In genomic region chr15:38551720-38552627, GRCh38 we compare ENCODE assay signal across 16 cellular contexts. TPM values are rescaled to one million over a fixed set of nuclear protein-coding genes. Genes with fewer than 3 reads are reported as not detected.
DNase-seq lines count a peak whose midpoint lies in the region; ATAC-seq and TF ChIP-seq lines count a peak whose summit lies in the region.
"Had no signal": no experiment of that assay in that cellular context is flagged by ENCODE, and none has a peak within 500 bp of the region (broad histone marks: within the 10 kb centered on the region; RNA-seq: fewer than 3 reads in every experiment).

No MANE protein-coding gene starts in this region.

- DNase-seq in activated CD4-positive, alpha-beta T cell treated with anti-CD3 and anti-CD28 coated beads, Interleukin-2, amount 10 ng/mL, durations not matched to agents 24 days and 14 days: no peak
- no peak for DNase-seq in activated CD4-positive, alpha-beta T cell treated with anti-CD3 and anti-CD28 coated beads, Interleukin-2, amount 50 U/mL, for 48 hours
- no peak for DNase-seq in Karpas-422
- no peak for DNase-seq in activated naive CD8-positive, alpha-beta T cell treated with anti-CD3 and anti-CD28 coated beads, Interleukin-2, amount 50 U/mL, for 24 hours
- no peak for DNase-seq in natural killer cell
- no peak for DNase-seq in DMS53 (lab: John Stamatoyannopoulos, UW)
- DNase-seq: activated CD4-positive, alpha-beta T cell treated with anti-CD3 and anti-CD28 coated beads, Interleukin-2, amount 50 U/mL, for 1 hour; activated effector memory CD4-positive, alpha-beta T cell treated with anti-CD3 and anti-CD28 coated beads, Interleukin-2, amount 50 U/mL, for 16 hours; DMS 273 treated with DMSO at 0.1 percent for 48 hours; hippocampal formation; NCI-H1436; Peyer's patch had no signal

- no peaks in the 10 kb centered on the region for H3K27me3 Mint-ChIP-seq in activated CD4-positive, alpha-beta T cell treated with anti-CD3 and anti-CD28 coated beads, Interleukin-2, amount 10 ng/mL, durations not matched to agents 24 days and 14 days
- H3K27me3 Mint-ChIP-seq in activated naive CD8-positive, alpha-beta T cell treated with anti-CD3 and anti-CD28 coated beads, Interleukin-2, amount 50 U/mL, for 24 hours: no peaks in the 10 kb centered on the region
- H3K27me3 Mint-ChIP-seq in natural killer cell (ENCODE audit: low read depth in 2 of 2): no peaks in the 10 kb centered on the region

- no peak overlapping the region for H3K4me3 ChIP-seq in Karpas-422 (ENCODE audit: low read length)
- H3K4me3 ChIP-seq: Peyer's patch, SK-N-MC, tibial nerve had no signal

- H3K27ac Mint-ChIP-seq in activated CD4-positive, alpha-beta T cell treated with anti-CD3 and anti-CD28 coated beads, Interleukin-2, amount 10 ng/mL, durations not matched to agents 24 days and 14 days: peak overlapping the region; percentile 57
- peak overlapping the region; percentile 68 for H3K27ac Mint-ChIP-seq in activated naive CD8-positive, alpha-beta T cell treated with anti-CD3 and anti-CD28 coated beads, Interleukin-2, amount 50 U/mL, for 24 hours
- H3K27ac Mint-ChIP-seq in natural killer cell: peak overlapping the region; percentile 81 to 94

- no peaks in the 10 kb centered on the region for H3K9me3 Mint-ChIP-seq in activated CD4-positive, alpha-beta T cell treated with anti-CD3 and anti-CD28 coated beads, Interleukin-2, amount 10 ng/mL, durations not matched to agents 24 days and 14 days
- no peaks in the 10 kb centered on the region for H3K9me3 Mint-ChIP-seq in activated naive CD8-positive, alpha-beta T cell treated with anti-CD3 and anti-CD28 coated beads, Interleukin-2, amount 50 U/mL, for 24 hours
- no peaks in the 10 kb centered on the region for H3K9me3 Mint-ChIP-seq in natural killer cell

- H3K27ac ChIP-seq in Karpas-422 (ENCODE audit: low read length): 0 out of 2 replicates have a peak overlapping the region, but pooled peaks have one; percentile 18
- H3K27ac ChIP-seq: Peyer's patch, SK-N-MC, tibial nerve had no signal

- H3K79me2 ChIP-seq in Karpas-422 (ENCODE audit: low read length): peaks cover 100% of the 10 kb centered on the region

- TF ChIP-seq CTCF in natural killer cell (IDR thresholded peaks at IDR 0.05): no peak

- peaks cover 70% of the 10 kb centered on the region for H3K36me3 Mint-ChIP-seq in activated CD4-positive, alpha-beta T cell treated with anti-CD3 and anti-CD28 coated beads, Interleukin-2, amount 10 ng/mL, durations not matched to agents 24 days and 14 days (ENCODE audit: low read depth)
- peaks cover 67% of the 10 kb centered on the region for H3K36me3 Mint-ChIP-seq in activated naive CD8-positive, alpha-beta T cell treated with anti-CD3 and anti-CD28 coated beads, Interleukin-2, amount 50 U/mL, for 24 hours (ENCODE audit: low read depth)
- no peaks in the 10 kb centered on the region for H3K36me3 Mint-ChIP-seq in natural killer cell

- H2AFZ ChIP-seq in Karpas-422 (ENCODE audit: low read length): no peak overlapping the region

- peak overlapping the region; percentile 70 for H3K4me3 Mint-ChIP-seq in activated CD4-positive, alpha-beta T cell treated with anti-CD3 and anti-CD28 coated beads, Interleukin-2, amount 10 ng/mL, durations not matched to agents 24 days and 14 days
- peak overlapping the region; percentile 53 for H3K4me3 Mint-ChIP-seq in activated naive CD8-positive, alpha-beta T cell treated with anti-CD3 and anti-CD28 coated beads, Interleukin-2, amount 50 U/mL, for 24 hours
- H3K4me3 Mint-ChIP-seq in natural killer cell: peak overlapping the region; percentile 21

- H4K20me1 ChIP-seq in Karpas-422 (ENCODE audit: insufficient read depth, low read depth, low read length): no peaks in the 10 kb centered on the region

- H3K9ac ChIP-seq in Karpas-422 (ENCODE audit: low read length): no peak overlapping the region

- H3K4me1 Mint-ChIP-seq in activated CD4-positive, alpha-beta T cell treated with anti-CD3 and anti-CD28 coated beads, Interleukin-2, amount 10 ng/mL, durations not matched to agents 24 days and 14 days: peaks cover 83% of the 10 kb centered on the region
- H3K4me1 Mint-ChIP-seq in activated naive CD8-positive, alpha-beta T cell treated with anti-CD3 and anti-CD28 coated beads, Interleukin-2, amount 50 U/mL, for 24 hours: peaks cover 94% of the 10 kb centered on the region
- H3K4me1 Mint-ChIP-seq in natural killer cell: peaks cover 85% of the 10 kb centered on the region in 2 donors

- ATAC-seq in activated naive CD8-positive, alpha-beta T cell treated with anti-CD3 and anti-CD28 coated beads, Interleukin-2, amount 50 U/mL, for 24 hours: no peak
- no peak for ATAC-seq in natural killer cell
- ATAC-seq in GM21367 (IDR thresholded peaks at IDR 0.05; ENCODE audit: unreplicated experiment): no peak
- ATAC-seq in HG03460 (IDR thresholded peaks at IDR 0.05; ENCODE audit: unreplicated experiment): no peak

- H3K9me3 ChIP-seq in Karpas-422 (ENCODE audit: low read length): no peaks in the 10 kb centered on the region
- H3K9me3 ChIP-seq: Peyer's patch, tibial nerve had no signal

- peaks cover 29% of the 10 kb centered on the region for H3K4me1 ChIP-seq in Karpas-422 (ENCODE audit: low read length)
- H3K4me1 ChIP-seq: Peyer's patch, tibial nerve had no signal

- H3K9me2 ChIP-seq in Karpas-422 (replicated peaks; ENCODE audit: insufficient read depth, low read length): no peaks in the 10 kb centered on the region

- intact Hi-C loops in activated CD4-positive, alpha-beta T cell treated with anti-CD3 and anti-CD28 coated beads, Interleukin-2, amount 10 ng/mL, durations not matched to agents 24 days and 14 days (cut with micrococcal nuclease): loop anchor here (10.0 kb wide), 1 partner anchor 1073 kb away; no protein-coding TSS in a partner anchor
- intact Hi-C loops in natural killer cell (cut with micrococcal nuclease): no loop called here

- H3K4me2 ChIP-seq in Karpas-422 (ENCODE audit: low read depth, low read length, poor library complexity, severe bottlenecking): no peak overlapping the region

- H3K27me3 ChIP-seq in Karpas-422 (ENCODE audit: low read length): no peaks in the 10 kb centered on the region
- H3K27me3 ChIP-seq: Peyer's patch, tibial nerve had no signal

- H3K36me3 ChIP-seq in Karpas-422 (ENCODE audit: insufficient read depth, low read length): peaks cover 50% of the 10 kb centered on the region
- H3K36me3 ChIP-seq: Peyer's patch, tibial nerve had no signal

RNA-seq across cellular contexts. Expression of gene RASGRP1, which starts 12.6 kb away (rescaled TPM):
- 94.4 and 94.7 TPM in 2 replicates for total RNA-seq in activated CD4-positive, alpha-beta T cell treated with anti-CD3 and anti-CD28 coated beads, Interleukin-2, amount 10 ng/mL, durations not matched to agents 24 days and 14 days
- 51.2 and 71.1 TPM in 2 replicates for total RNA-seq in Karpas-422 (2014; rRNA removed; shearing (Covaris generic); ENCODE audit: low replicate concordance)
- total RNA-seq in natural killer cell: 100 to 1,000 TPM in 1 of 3 donors, 10 to 100 TPM in 2; 65.9 to 122 (median 96.5) TPM
